In genomic region chr10:80273523-80274170, GRCh38 we compare ENCODE assay signal across 26 cellular contexts. TPM values are rescaled to one million over a fixed set of nuclear protein-coding genes. Genes with fewer than 3 reads are reported as not detected.
"Had no signal": no experiment of that assay in that cellular context is flagged by ENCODE, and none has a peak within 500 bp of the region (broad histone marks: within the 10 kb centered on the region; RNA-seq: fewer than 3 reads in every experiment).

No MANE protein-coding gene starts in this region.

- H3K36me3 ChIP-seq: MG63 had no signal

- DNase-seq: activated B cell treated with CpG ODN at 0.5 μM for 24 hours; activated CD4-positive, alpha-beta T cell treated with anti-CD3 and anti-CD28 coated beads for 1 hour; activated CD4-positive, alpha-beta T cell treated with anti-CD3 and anti-CD28 coated beads, Interleukin-2, amount 10 ng/mL, durations not matched to agents 24 days and 14 days; activated CD4-positive, alpha-beta T cell treated with anti-CD3 and anti-CD28 coated beads, Interleukin-2, amount 50 U/mL, for 48 hours; activated CD8-positive, alpha-beta memory T cell treated with anti-CD3 and anti-CD28 coated beads for 24 hours; activated gamma-delta T cell; activated naive CD4-positive, alpha-beta T cell treated with anti-CD3 and anti-CD28 coated beads for 36 hours; activated T-cell treated with anti-CD3 and anti-CD28 coated beads, Interleukin-2, amount 50 U/mL, for 48 hours; amygdala; MG63; MV-4-11; NCI-H1105; NCI-H1436 treated with DMSO at 0.1 percent for 48 hours; NCI-H187; NCI-H2081; NCI-H446; NCI-H524; SHP77 treated with DMSO at 0.1 percent for 48 hours; T-helper 2 cell; T1000 had no signal

- H3K4me3 ChIP-seq: MG63 had no signal

- H3K4me2 ChIP-seq: KMS-11 had no signal

- H3K9ac ChIP-seq: KMS-11 had no signal

- H3K27ac ChIP-seq: KMS-11 had no signal

- ATAC-seq: activated T-helper 17 cell treated with anti-CD3 and anti-CD28 coated beads, Interleukin-2, amount 50 U/mL, for 72 hours had no signal

- H3K9me3 ChIP-seq: MG63 had no signal

- FAIRE-seq: astrocyte, RCC 7860, TTC549 had no signal

- H3K27me3 ChIP-seq: MG63 had no signal

RNA-seq across cellular contexts. Expression of gene MAT1A, which starts 15.8 kb away (rescaled TPM):
- total RNA-seq: activated B cell treated with CpG ODN at 0.5 μM for 24 hours; activated CD4-positive, alpha-beta T cell treated with anti-CD3 and anti-CD28 coated beads, Interleukin-2, amount 10 ng/mL, durations not matched to agents 24 days and 14 days; activated naive CD4-positive, alpha-beta T cell treated with anti-CD3 and anti-CD28 coated beads for 36 hours; activated T-helper 17 cell treated with anti-CD3 and anti-CD28 coated beads, Interleukin-2, amount 50 U/mL, for 72 hours had no signal
- polyA plus RNA-seq: IgD-negative memory B cell had no signal
